In the genomic region with DNA sequence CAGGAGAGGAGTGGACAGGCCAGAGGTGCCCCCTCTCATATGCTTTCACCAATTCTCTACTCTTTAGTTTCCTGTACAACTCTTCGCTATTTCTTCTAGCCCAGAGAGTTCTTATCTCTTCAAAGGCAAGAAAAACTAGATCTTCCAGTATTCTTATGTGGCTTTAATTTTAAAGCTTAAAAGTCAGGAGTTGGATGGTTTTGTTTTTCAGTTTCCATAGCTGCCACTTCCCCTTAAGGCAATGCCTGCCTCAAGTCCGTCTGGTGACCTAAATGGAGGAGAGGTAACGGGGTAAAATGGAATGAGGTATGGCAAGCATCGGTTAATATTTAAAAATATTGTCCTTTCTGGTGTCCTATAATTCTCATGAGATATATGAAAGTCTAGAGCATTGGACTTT, we compare ENCODE assay signal across 32 cellular contexts. TPM values are rescaled to one million over a fixed set of nuclear protein-coding genes. Genes with fewer than 3 reads are reported as not detected.
"Had no signal": no experiment of that assay in that cellular context is flagged by ENCODE, and none has a peak within 500 bp of the region (broad histone marks: within the 10 kb centered on the region; RNA-seq: fewer than 3 reads in every experiment).

No MANE protein-coding gene starts in this region.

- H3K9me3 Mint-ChIP-seq: activated CD4-positive, alpha-beta memory T cell treated with anti-CD3 and anti-CD28 coated beads, Interleukin-2, amount 10 ng/mL, durations not matched to agents 7 days and 5 days had no signal

- H3K36me3 ChIP-seq: brain microvascular endothelial cell, Peyer's patch, SJCRH30, WERI-Rb-1 had no signal

- ATAC-seq: activated CD8-positive, alpha-beta memory T cell treated with anti-CD3 and anti-CD28 coated beads, Interleukin-2, amount 10 ng/mL, durations not matched to agents 7 days and 5 days had no signal

- H3K4me1 ChIP-seq: Peyer's patch had no signal

- H3K27me3 ChIP-seq: brain microvascular endothelial cell, Peyer's patch, SJCRH30 had no signal

- H3K9me3 ChIP-seq: Peyer's patch, SJCRH30 had no signal

- H3K27ac Mint-ChIP-seq: activated CD4-positive, alpha-beta memory T cell treated with anti-CD3 and anti-CD28 coated beads, Interleukin-2, amount 10 ng/mL, durations not matched to agents 7 days and 5 days; activated CD8-positive, alpha-beta memory T cell treated with anti-CD3 and anti-CD28 coated beads, Interleukin-2, amount 10 ng/mL, durations not matched to agents 7 days and 5 days; activated naive CD8-positive, alpha-beta T cell treated with anti-CD3 and anti-CD28 coated beads for 36 hours had no signal

- H3K36me3 Mint-ChIP-seq: activated CD8-positive, alpha-beta memory T cell treated with anti-CD3 and anti-CD28 coated beads, Interleukin-2, amount 10 ng/mL, durations not matched to agents 7 days and 5 days; activated naive CD8-positive, alpha-beta T cell treated with anti-CD3 and anti-CD28 coated beads for 36 hours had no signal

- H3K4me3 ChIP-seq: Peyer's patch, SJCRH30, SK-N-MC had no signal

- H3K4me1 Mint-ChIP-seq: activated CD4-positive, alpha-beta memory T cell treated with anti-CD3 and anti-CD28 coated beads, Interleukin-2, amount 10 ng/mL, durations not matched to agents 7 days and 5 days; activated CD8-positive, alpha-beta memory T cell treated with anti-CD3 and anti-CD28 coated beads, Interleukin-2, amount 10 ng/mL, durations not matched to agents 7 days and 5 days; activated naive CD8-positive, alpha-beta T cell treated with anti-CD3 and anti-CD28 coated beads for 36 hours had no signal

- DNase-seq: activated CD4-positive, alpha-beta memory T cell treated with anti-CD3 and anti-CD28 coated beads, Interleukin-2, amount 10 ng/mL, durations not matched to agents 7 days and 5 days; activated CD4-positive, alpha-beta T cell treated with anti-CD3 and anti-CD28 coated beads for 1 hour; activated CD4-positive, alpha-beta T cell treated with anti-CD3 and anti-CD28 coated beads for 48 hours; activated CD4-positive, CD25-positive, alpha-beta regulatory T cell; activated CD8-positive, alpha-beta memory T cell treated with anti-CD3 and anti-CD28 coated beads for 24 hours; activated CD8-positive, alpha-beta memory T cell treated with anti-CD3 and anti-CD28 coated beads, Interleukin-2, amount 10 ng/mL, durations not matched to agents 7 days and 5 days; activated CD8-positive, alpha-beta memory T cell treated with anti-CD3 and anti-CD28 coated beads, Interleukin-2, amount 50 U/mL, for 48 hours; activated effector memory CD4-positive, alpha-beta T cell treated with anti-CD3 and anti-CD28 coated beads, Interleukin-2, amount 50 U/mL, for 16 hours; activated naive CD4-positive, alpha-beta T cell; activated naive CD4-positive, alpha-beta T cell treated with anti-CD3 and anti-CD28 coated beads, Interleukin-2, amount 50 U/mL, for 16 hours; activated naive CD8-positive, alpha-beta T cell treated with anti-CD3 and anti-CD28 coated beads for 36 hours; activated T-cell treated with anti-CD3 and anti-CD28 coated beads, Interleukin-2, amount 50 U/mL, for 48 hours; amniotic stem cell; aorta; brain microvascular endothelial cell; MM.1S; MV-4-11; NCI-H1092; NCI-H1436 treated with DMSO at 0.1 percent for 48 hours; NCI-H1694 treated with DMSO at 0.1 percent for 48 hours; NCI-H2029; NCI-H345; NCI-H524 treated with DMSO at 0.1 percent for 48 hours; Peyer's patch; RPMI8226; SJCRH30; T1000; WERI-Rb-1 had no signal

- H3K4me2 ChIP-seq: KMS-11 had no signal

- H3K4me3 Mint-ChIP-seq: activated CD4-positive, alpha-beta memory T cell treated with anti-CD3 and anti-CD28 coated beads, Interleukin-2, amount 10 ng/mL, durations not matched to agents 7 days and 5 days; activated CD8-positive, alpha-beta memory T cell treated with anti-CD3 and anti-CD28 coated beads, Interleukin-2, amount 10 ng/mL, durations not matched to agents 7 days and 5 days; activated naive CD8-positive, alpha-beta T cell treated with anti-CD3 and anti-CD28 coated beads for 36 hours had no signal

- H3K9ac ChIP-seq: KMS-11 had no signal

- H3K27me3 Mint-ChIP-seq: activated CD4-positive, alpha-beta memory T cell treated with anti-CD3 and anti-CD28 coated beads, Interleukin-2, amount 10 ng/mL, durations not matched to agents 7 days and 5 days; activated CD8-positive, alpha-beta memory T cell treated with anti-CD3 and anti-CD28 coated beads, Interleukin-2, amount 10 ng/mL, durations not matched to agents 7 days and 5 days had no signal

- H3K27ac ChIP-seq: brain microvascular endothelial cell, KMS-11, Peyer's patch, SJCRH30, SK-N-MC, WERI-Rb-1 had no signal

RNA-seq across cellular contexts. Expression of gene VGLL3, which starts 11.4 kb away (rescaled TPM):
- total RNA-seq: activated CD4-positive, alpha-beta memory T cell treated with anti-CD3 and anti-CD28 coated beads, Interleukin-2, amount 10 ng/mL, durations not matched to agents 7 days and 5 days; activated CD8-positive, alpha-beta memory T cell treated with anti-CD3 and anti-CD28 coated beads, Interleukin-2, amount 10 ng/mL, durations not matched to agents 7 days and 5 days; activated naive CD8-positive, alpha-beta T cell treated with anti-CD3 and anti-CD28 coated beads for 36 hours; T-helper 1 cell treated with Interleukin-12 subunit alpha and Interleukin-12 subunit beta and Interleukin-4 antibody, amounts not matched to agents 30 ng/mL and 1 ng/mL, for 36 hours; T-helper 2 cell treated with Interferon-gamma antibody and Interleukin-4, amounts not matched to agents 100 ng/mL and 5 ng/mL, for 36 hours had no signal
